10 cellular contexts compared by ENCODE assay signal in genomic region chr5:1555011-1555807, GRCh38. TPM values are rescaled to one million over a fixed set of nuclear protein-coding genes. Genes with fewer than 3 reads are reported as not detected.
DNase-seq lines count a peak whose midpoint lies in the region; ATAC-seq, FAIRE-seq and TF ChIP-seq lines count a peak whose summit lies in the region.
"Had no signal": no experiment of that assay in that cellular context is flagged by ENCODE, and none has a peak within 500 bp of the region (broad histone marks: within the 10 kb centered on the region; RNA-seq: fewer than 3 reads in every experiment).

No MANE protein-coding gene starts in this region.

- H3K18ac ChIP-seq in mesenchymal stem cell (ENCODE audit: low read depth in 1 of 2, low read length in 2 of 2) = no peak overlapping the region

- FAIRE-seq in GM19239 (lab: Jason Lieb, UNC) = no peak

- no peak overlapping the region for H2AFZ ChIP-seq in mesenchymal stem cell (ENCODE audit: low read depth, low read length)

- H4K8ac ChIP-seq in mesenchymal stem cell (ENCODE audit: low read length) = no peak overlapping the region

- no peak overlapping the region for H3K9ac ChIP-seq in mesenchymal stem cell (ENCODE audit: low read length)

- peaks cover 0 to 3% of the 10 kb centered on the region in 2 donors for H3K4me1 ChIP-seq in adrenal gland (replicated peaks in 1 of 2)
- peaks cover 31% of the 10 kb centered on the region for H3K4me1 ChIP-seq in mesenchymal stem cell (ENCODE audit: control insufficient read depth, insufficient read depth, low read depth, low read length)

- no peak overlapping the region for H3K23ac ChIP-seq in mesenchymal stem cell (ENCODE audit: low read length in 2 of 2)

- no peak overlapping the region for H3K4ac ChIP-seq in mesenchymal stem cell (ENCODE audit: low read depth in 1 of 2, low read length in 2 of 2)

- H3K27me3 ChIP-seq in MG63 (no peaks in the 10 kb centered on the region), adrenal gland (no peaks in the 10 kb centered on the region), mesenchymal stem cell (ENCODE audit: control insufficient read depth in 1 of 2, insufficient read depth in 1 of 2, low read length in 2 of 2) (peaks cover 0 to 10% of the 10 kb centered on the region in 2 experiments)

- H3K27ac ChIP-seq in adrenal gland = no peak overlapping the region
- peak overlapping the region; percentile 65 for H3K27ac ChIP-seq in mesenchymal stem cell (ENCODE audit: low read length, poor library complexity, severe bottlenecking)

- H3K4me2 ChIP-seq in mesenchymal stem cell (ENCODE audit: low read length, poor library complexity, severe bottlenecking) = peak overlapping the region; percentile 49

- H3K79me1 ChIP-seq in mesenchymal stem cell (replicated peaks; ENCODE audit: low read length, poor library complexity, severe bottlenecking) = no peaks in the 10 kb centered on the region

- intact Hi-C loops in adrenal gland (cut with DNase I) = no loop called here

- ATAC-seq in GM18498 (IDR thresholded peaks at IDR 0.05; ENCODE audit: unreplicated experiment) (no peak), GM19395 (IDR thresholded peaks at IDR 0.05; ENCODE audit: unreplicated experiment) (no peak)

- H3K14ac ChIP-seq in mesenchymal stem cell (ENCODE audit: low read length in 2 of 2) = peak overlapping the region in 1 of 2 experiments; percentile 19

- DNase-seq in DMS153 (lab: John Stamatoyannopoulos, UW) = peak; percentile 98
- DNase-seq in MG63 = peak; percentile 100
- peak in 6 of 7 donors; percentile 51 to 82 (median 64) for DNase-seq in adrenal gland
- DNase-seq in mesenchymal stem cell = peak; percentile 93
- no peak for DNase-seq in GM19239 (ENCODE audit: insufficient read length, low spot score)
- DNase-seq in NAMALWA (ENCODE audit: low spot score) = no peak
- DNase-seq: immature natural killer cell; stimulated activated CD4-positive, alpha-beta T cell treated with anti-CD3 and anti-CD28 coated beads, Interleukin-4, amount 100 ng/mL, for 1 hour had no signal

- H3K4me3 ChIP-seq in MG63 (no peak overlapping the region), adrenal gland (no peak overlapping the region), mesenchymal stem cell (ENCODE audit: insufficient read depth in 1 of 2, low read depth in 1 of 2, low read length in 2 of 2) (no peak overlapping the region)

- no peak overlapping the region for H4K91ac ChIP-seq in mesenchymal stem cell (ENCODE audit: low read length)

- 62 to 72% (median 70%) methylated on average over 19 to 28 of the region's 28 CpGs for WGBS in adrenal gland, 4 donors
- 52% methylated on average over 28 of the region's 28 CpGs for WGBS in mesenchymal stem cell

- no peak overlapping the region for H2BK15ac ChIP-seq in mesenchymal stem cell (ENCODE audit: low read depth, poor library complexity, severe bottlenecking)

- no peak for TF ChIP-seq POLR2A in adrenal gland (IDR thresholded peaks at IDR 0.05)

- no peak overlapping the region for H2BK120ac ChIP-seq in mesenchymal stem cell (ENCODE audit: low read depth, low read length)

- peak overlapping the region; percentile 59 for H2BK5ac ChIP-seq in mesenchymal stem cell (ENCODE audit: low read depth, low read length, poor library complexity, severe bottlenecking)

- no peak overlapping the region for H2BK12ac ChIP-seq in mesenchymal stem cell (ENCODE audit: low read length in 2 of 2)

- no peak overlapping the region for H2AK5ac ChIP-seq in mesenchymal stem cell (ENCODE audit: low read length, severe bottlenecking)

- H3K9me3 ChIP-seq in MG63 = no peaks in the 10 kb centered on the region
- no peaks in the 10 kb centered on the region for H3K9me3 ChIP-seq in adrenal gland (replicated peaks in 1 of 3)
- no peaks in the 10 kb centered on the region for H3K9me3 ChIP-seq in mesenchymal stem cell (ENCODE audit: control insufficient read depth, low read length)

- H3K36me3 ChIP-seq in MG63 (no peaks in the 10 kb centered on the region), adrenal gland (replicated peaks in 1 of 2) (no peaks in the 10 kb centered on the region), mesenchymal stem cell (ENCODE audit: control insufficient read depth in 1 of 2, insufficient read depth in 2 of 2, low read depth in 1 of 2, low read length in 2 of 2) (no peaks in the 10 kb centered on the region)

- no peak for TF ChIP-seq CTCF in adrenal gland (IDR thresholded peaks at IDR 0.05)

RNA-seq across cellular contexts. Expression of gene LPCAT1, which starts 31.4 kb away (rescaled TPM):
- total RNA-seq in MG63 (2014; rRNA removed; shearing (Covaris generic); ENCODE audit: low replicate concordance) = 130 and 166 TPM in 2 replicates
- total RNA-seq in adrenal gland = 10 to 100 TPM; 33.9 to 59.1 (median 43.4) TPM
- polyA plus RNA-seq in adrenal gland = 10 to 100 TPM; 23.2 to 45.3 (median 42.8) TPM
- 32.9 TPM for polyA plus RNA-seq in mesenchymal stem cell (2013, experiment 1 of 2)
- polyA plus RNA-seq in mesenchymal stem cell (2013, experiment 2 of 2) = 33.5 TPM

Comparison
In these comparisons a context has a peak if more than half of its experiments do, and no peak if none do; other contexts are left out.
1. DNase-seq: peak in DMS153 (single experiment), MG63 (single experiment), adrenal gland (6 of 7) and mesenchymal stem cell (single experiment); none in GM19239 (single experiment) and NAMALWA (single experiment).